In the genomic region with DNA sequence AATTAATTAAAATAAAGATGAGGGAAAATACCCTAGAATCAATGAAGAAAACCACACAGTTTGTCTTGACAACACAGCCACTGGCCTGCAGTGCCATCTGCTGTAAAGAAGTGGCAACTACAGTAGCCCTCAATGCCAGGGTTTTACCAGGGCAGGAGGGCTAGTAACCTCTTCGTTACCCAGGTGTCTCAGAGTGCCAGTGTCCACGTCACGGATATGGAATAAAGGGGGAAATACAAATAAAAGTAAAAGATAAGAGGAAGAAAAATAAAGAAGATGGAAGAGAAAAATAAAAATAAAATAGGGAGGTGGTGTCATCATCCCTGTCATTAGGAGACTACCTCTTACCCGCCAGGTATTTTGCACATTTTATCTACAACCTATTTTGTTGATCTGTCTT, we compare ENCODE assay signal across 8 cellular contexts. TPM values are rescaled to one million over a fixed set of nuclear protein-coding genes. Genes with fewer than 3 reads are reported as not detected.
DNase-seq lines count a peak whose midpoint lies in the region; ATAC-seq and TF ChIP-seq lines count a peak whose summit lies in the region.

No MANE protein-coding gene starts in this region.

- H3K36me3 Mint-ChIP-seq in naive B cell = no peaks in the 10 kb centered on the region

- no peaks in the 10 kb centered on the region for H3K9me3 Mint-ChIP-seq in naive B cell

- WGBS in suprapubic skin = 16% methylated on average over 4 of the region's 4 CpGs

- no peaks in the 10 kb centered on the region for H3K36me3 ChIP-seq in suprapubic skin

- TF ChIP-seq CTCF in epithelial cell of esophagus (IDR thresholded peaks at IDR 0.05; ENCODE audit: insufficient read depth, low read depth, low read length, missing control alignments) (peak; percentile 99), suprapubic skin (IDR thresholded peaks at IDR 0.05) (peak; percentile 92 to 97)

- H3K4me1 ChIP-seq in suprapubic skin = peaks cover 25% of the 10 kb centered on the region

- no peak for TF ChIP-seq POLR2A in suprapubic skin (IDR thresholded peaks at IDR 0.05)

- H3K4me3 Mint-ChIP-seq in naive B cell = peak overlapping the region in 1 of 8 donors; percentile 4

- peaks cover 1 to 17% (median 4%) of the 10 kb centered on the region in 3 donors for H3K27me3 Mint-ChIP-seq in naive B cell

- peak; percentile 64 for ATAC-seq in HG02678 (IDR thresholded peaks at IDR 0.05; ENCODE audit: unreplicated experiment)
- peak; percentile 62 to 69 for ATAC-seq in naive B cell (ENCODE audit: low read depth in 2 of 2)

- TF ChIP-seq EP300 in suprapubic skin (IDR thresholded peaks at IDR 0.05) = no peak

- peaks cover 7 to 9% (median 7%) of the 10 kb centered on the region in 3 donors for H3K4me1 Mint-ChIP-seq in naive B cell

- DNase-seq in NCI-H1417 (lab: John Stamatoyannopoulos, UW) (peak; percentile 41 to 71 (median 62)), NCI-H1417 treated with DMSO at 0.1 percent for 48 hours (lab: John Stamatoyannopoulos, UW) (no peak), NCI-H526 (lab: John Stamatoyannopoulos, UW) (peak; percentile 15 to 76), epithelial cell of esophagus (ENCODE audit: low read depth) (peak; percentile 66), naive B cell (peak; percentile 56), suprapubic skin (ENCODE audit: low spot score in 2 of 2) (no peak)
- DNase-seq in activated CD8-positive, alpha-beta memory T cell treated with anti-CD3 and anti-CD28 coated beads for 4 hours (ENCODE audit: low read depth in 2 of 2) = peak; percentile 2 to 7

- H3K4me3 ChIP-seq in epithelial cell of esophagus (ENCODE audit: low read length) (no peak overlapping the region), suprapubic skin (no peak overlapping the region)

- H3K27ac ChIP-seq in suprapubic skin = no peak overlapping the region

- H3K27me3 ChIP-seq in suprapubic skin = no peaks in the 10 kb centered on the region

- H3K9me3 ChIP-seq in suprapubic skin = no peaks in the 10 kb centered on the region

- peak overlapping the region in 2 of 6 donors; percentile 3 to 56 for H3K27ac Mint-ChIP-seq in naive B cell

RNA-seq across cellular contexts. Expression of gene SLC44A3, which starts 14.2 kb away (rescaled TPM):
- polyA plus RNA-seq in naive B cell (ENCODE audit: low read depth in 6 of 6) = not detected
- total RNA-seq in suprapubic skin = 10 to 100 TPM in 2 of 4 donors, 1 to 10 TPM in 2; 7.6 to 15.5 (median 10.0) TPM

Comparison
In these comparisons a context has a peak if more than half of its experiments do, and no peak if none do; other contexts are left out.
1. DNase-seq: peak in NCI-H1417 (3 of 3), NCI-H526 (2 of 2), activated CD8-positive, alpha-beta memory T cell treated with anti-CD3 and anti-CD28 coated beads for 4 hours (2 of 2), epithelial cell of esophagus (single experiment) and naive B cell (single experiment); none in NCI-H1417 treated with DMSO at 0.1 percent for 48 hours (single experiment) and suprapubic skin (0 of 2).